Comparison of ENCODE assay signal across 22 cellular contexts in the genomic region with DNA sequence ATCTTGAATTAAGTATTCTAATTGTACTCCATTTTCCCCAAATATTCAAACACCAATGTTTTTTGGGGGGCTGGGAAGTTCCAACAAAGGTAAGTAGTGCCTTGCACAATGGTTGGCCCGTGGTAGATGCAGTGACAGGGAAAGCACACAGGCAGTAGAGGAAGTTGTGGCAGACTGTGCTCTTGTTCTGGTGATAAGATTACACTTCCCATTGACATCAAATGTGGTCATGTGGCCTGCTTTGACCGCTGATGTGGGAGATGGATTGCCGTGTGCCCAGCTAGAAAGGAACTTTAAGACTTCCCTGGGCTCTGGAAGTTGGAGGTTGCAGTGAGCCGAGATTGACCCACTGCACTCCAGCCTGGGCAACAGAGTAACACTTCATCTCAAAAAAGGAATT.
DNase-seq lines count a peak whose midpoint lies in the region; ATAC-seq and TF ChIP-seq lines count a peak whose summit lies in the region.
"Had no signal": no experiment of that assay in that cellular context is flagged by ENCODE, and none has a peak within 500 bp of the region (broad histone marks: within the 10 kb centered on the region; RNA-seq: fewer than 3 reads in every experiment).

No MANE protein-coding gene starts in this region.

- TF ChIP-seq CTCF in HL-60 (IDR thresholded peaks at IDR 0.05; ENCODE audit: insufficient read depth, low read length) (no peak), left lung (IDR thresholded peaks at IDR 0.05) (no peak)

- POLR2A ChIA-PET in T-cell (lab: Charles Lee) = no interaction called here
- POLR2A ChIA-PET in activated CD4-positive, alpha-beta T cell treated with anti-CD3 and anti-CD28 coated beads for 36 hours (lab: Charles Lee) = no interaction called here

- H3K4me3 ChIP-seq in HL-60 (replicated peaks; ENCODE audit: insufficient read depth, low read length) (no peak overlapping the region), left lung (no peak overlapping the region)
- H3K4me3 ChIP-seq: right atrium auricular region had no signal

- H3K27me3 Mint-ChIP-seq in T-cell = peaks cover 8 to 22% of the 10 kb centered on the region in 2 donors
- no peaks in the 10 kb centered on the region for H3K27me3 Mint-ChIP-seq in activated CD4-positive, alpha-beta T cell treated with anti-CD3 and anti-CD28 coated beads for 36 hours
- H3K27me3 Mint-ChIP-seq: brain had no signal

- no peaks in the 10 kb centered on the region for H3K9me3 Mint-ChIP-seq in T-cell
- no peaks in the 10 kb centered on the region for H3K9me3 Mint-ChIP-seq in activated CD4-positive, alpha-beta T cell treated with anti-CD3 and anti-CD28 coated beads for 36 hours (ENCODE audit: low read depth)
- H3K9me3 Mint-ChIP-seq: activated naive CD8-positive, alpha-beta T cell treated with anti-CD3 and anti-CD28 coated beads for 36 hours; activated T-cell treated with anti-CD3 and anti-CD28 coated beads, Interleukin-2, amount 50 U/mL, for 4 hours; stimulated activated naive CD8-positive, alpha-beta T cell treated with anti-CD3 and anti-CD28 coated beads, Interleukin-15, Interleukin-2, amounts not matched to agents 100 ng/mL and 50 ng/mL, for 24 hours; type B pancreatic cell had no signal

- ATAC-seq in T-cell (replicated peaks in 1 of 4) (no peak), left lung (peak; percentile 27), HG03175 (IDR thresholded peaks at IDR 0.05; ENCODE audit: unreplicated experiment) (no peak)
- ATAC-seq in activated CD4-positive, alpha-beta T cell treated with anti-CD3 and anti-CD28 coated beads for 36 hours = no peak
- no peak for ATAC-seq in activated CD4-positive, CD25-positive, alpha-beta regulatory T cell treated with anti-CD3 and anti-CD28 coated beads, Interleukin-2, amount 50 U/mL, for 24 hours
- ATAC-seq: activated T-cell treated with anti-CD3 and anti-CD28 coated beads, Interleukin-2, amount 50 U/mL, for 4 hours; SK-N-SH treated with all-trans-retinoic acid at 6 μM for 48 hours had no signal

- no peak overlapping the region for H3K27ac ChIP-seq in HL-60 (replicated peaks)
- no peak overlapping the region for H3K27ac ChIP-seq in left lung
- H3K27ac ChIP-seq: KMS-11, right atrium auricular region had no signal

- peak overlapping the region; percentile 24 to 42 for H3K27ac Mint-ChIP-seq in T-cell
- H3K27ac Mint-ChIP-seq in activated CD4-positive, alpha-beta T cell treated with anti-CD3 and anti-CD28 coated beads for 36 hours = no peak overlapping the region
- H3K27ac Mint-ChIP-seq: activated naive CD8-positive, alpha-beta T cell treated with anti-CD3 and anti-CD28 coated beads for 36 hours; brain; stimulated activated naive CD8-positive, alpha-beta T cell treated with anti-CD3 and anti-CD28 coated beads, Interleukin-15, Interleukin-2, amounts not matched to agents 100 ng/mL and 50 ng/mL, for 24 hours; type B pancreatic cell had no signal

- intact Hi-C loops in left lung (cut with DNase I) = no loop called here
- intact Hi-C loops in activated CD4-positive, alpha-beta T cell treated with anti-CD3 and anti-CD28 coated beads for 36 hours (cut with DNase I, micrococcal nuclease) = no loop called here

- no peaks in the 10 kb centered on the region for H3K36me3 Mint-ChIP-seq in T-cell
- no peaks in the 10 kb centered on the region for H3K36me3 Mint-ChIP-seq in activated CD4-positive, alpha-beta T cell treated with anti-CD3 and anti-CD28 coated beads for 36 hours (ENCODE audit: low read depth)
- H3K36me3 Mint-ChIP-seq: brain, type B pancreatic cell had no signal

- CTCF ChIA-PET in T-cell (lab: Charles Lee) = interaction anchor here in 1 of 2 donors (0.7 kb wide), 1 partner anchor 92 kb away, joined by 3 read pairs; no protein-coding TSS in a partner anchor
- CTCF ChIA-PET in activated CD4-positive, alpha-beta T cell treated with anti-CD3 and anti-CD28 coated beads for 36 hours (lab: Charles Lee) = interaction anchor here (0.9 kb wide), 1 partner anchor 15 kb away, joined by 3 read pairs; no protein-coding TSS in a partner anchor

- DNase-seq in AML-193 (lab: John Stamatoyannopoulos, UW) = peak; percentile 21 to 25
- DNase-seq in HL-60 (ENCODE audit: low read depth in 1 of 2, low spot score in 1 of 2) = peak; percentile 43 to 66
- no peak for DNase-seq in T-cell
- DNase-seq in left lung = no peak
- no peak for DNase-seq in cerebellar nuclear complex (lab: John Stamatoyannopoulos, UW)
- no peak for DNase-seq in activated CD4-positive, alpha-beta T cell treated with anti-CD3 and anti-CD28 coated beads for 36 hours
- DNase-seq: ACHN; activated CD4-positive, alpha-beta T cell treated with anti-CD3 and anti-CD28 coated beads, Interleukin-2, amount 50 U/mL, for 48 hours; activated naive CD8-positive, alpha-beta T cell treated with anti-CD3 and anti-CD28 coated beads for 36 hours; activated T-cell treated with anti-CD3 and anti-CD28 coated beads, Interleukin-2, amount 50 U/mL, for 4 hours; cortex of kidney; GOT3; NCI-H1105 treated with DMSO at 0.1 percent for 48 hours; NCI-H774 had no signal

- peaks cover 11 to 13% (median 12%) of the 10 kb centered on the region in 3 donors for H3K4me1 Mint-ChIP-seq in T-cell
- peaks cover 4% of the 10 kb centered on the region for H3K4me1 Mint-ChIP-seq in activated CD4-positive, alpha-beta T cell treated with anti-CD3 and anti-CD28 coated beads for 36 hours

- no peak overlapping the region for H3K4me3 Mint-ChIP-seq in T-cell
- no peak overlapping the region for H3K4me3 Mint-ChIP-seq in activated CD4-positive, alpha-beta T cell treated with anti-CD3 and anti-CD28 coated beads for 36 hours
- H3K4me3 Mint-ChIP-seq: activated naive CD8-positive, alpha-beta T cell treated with anti-CD3 and anti-CD28 coated beads for 36 hours; activated T-cell treated with anti-CD3 and anti-CD28 coated beads, Interleukin-2, amount 50 U/mL, for 4 hours; brain; stimulated activated naive CD8-positive, alpha-beta T cell treated with anti-CD3 and anti-CD28 coated beads, Interleukin-15, Interleukin-2, amounts not matched to agents 100 ng/mL and 50 ng/mL, for 24 hours; type B pancreatic cell had no signal

- H3K36me3 ChIP-seq in left lung = no peaks in the 10 kb centered on the region
- H3K36me3 ChIP-seq: right atrium auricular region had no signal

- peaks cover 0 to 1% of the 10 kb centered on the region in 2 donors for H3K9me3 ChIP-seq in left lung

- H3K4me1 ChIP-seq in left lung = no peaks in the 10 kb centered on the region
- H3K4me1 ChIP-seq: right atrium auricular region had no signal

- peaks cover 7% of the 10 kb centered on the region for H3K27me3 ChIP-seq in HL-60 (ENCODE audit: insufficient read depth, poor library complexity, severe bottlenecking)
- peaks cover 0 to 43% of the 10 kb centered on the region in 2 donors for H3K27me3 ChIP-seq in left lung
- H3K27me3 ChIP-seq: right atrium auricular region had no signal

Comparison
In these comparisons a context has a peak if more than half of its experiments do, and no peak if none do; other contexts are left out.
1. DNase-seq: peak in AML-193 (2 of 2) and HL-60 (2 of 2); none in T-cell (0 of 34), left lung (0 of 2), cerebellar nuclear complex (0 of 2) and activated CD4-positive, alpha-beta T cell treated with anti-CD3 and anti-CD28 coated beads for 36 hours (single experiment).